Comparison of ENCODE assay signal across 8 cellular contexts in the genomic region with DNA sequence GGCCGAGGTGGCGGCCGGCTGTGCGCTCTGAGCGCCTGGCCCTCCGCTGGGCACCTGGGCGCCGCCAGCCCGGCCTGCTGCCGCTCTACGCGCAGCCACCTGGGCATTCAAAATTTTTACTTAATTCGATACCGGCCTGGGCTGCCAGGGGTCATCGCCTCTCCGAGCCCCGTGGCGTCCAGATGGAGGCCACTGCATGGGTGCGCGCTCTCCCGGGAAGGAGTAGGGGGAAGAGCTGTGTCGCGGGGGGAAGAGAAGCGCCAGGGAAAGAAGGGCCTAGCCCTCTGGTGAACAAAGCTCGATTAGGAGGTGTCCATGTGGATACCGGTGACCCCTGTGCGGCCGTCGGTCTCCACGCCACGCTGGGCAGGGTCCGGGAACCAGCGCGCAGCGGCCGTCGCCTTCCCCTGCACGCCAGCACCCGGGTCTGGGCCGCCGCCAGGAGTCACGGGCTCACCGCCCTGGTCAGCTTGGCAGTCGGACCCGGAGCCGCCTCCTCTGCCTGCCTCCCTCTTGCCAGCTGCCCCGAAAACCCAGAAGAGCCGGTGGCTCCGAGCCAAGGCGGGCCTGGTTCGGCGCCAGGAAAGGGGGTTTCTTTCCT. TPM values are rescaled to one million over a fixed set of nuclear protein-coding genes. Genes with fewer than 3 reads are reported as not detected.
DNase-seq lines count a peak whose midpoint lies in the region; FAIRE-seq and TF ChIP-seq lines count a peak whose summit lies in the region.

No MANE protein-coding gene starts in this region.

- peak overlapping the region; percentile 95 for H3K4me3 Mint-ChIP-seq in astrocyte (ENCODE audit: unreplicated experiment)

- H3K4me2 ChIP-seq in astrocyte (ENCODE audit: low read length) = peak overlapping the region; percentile 92
- H3K4me2 ChIP-seq in hepatocyte = peak overlapping the region; percentile 91

- no peaks in the 10 kb centered on the region for H3K9me3 Mint-ChIP-seq in astrocyte (ENCODE audit: unreplicated experiment)

- TF ChIP-seq CTCF in NB4 (IDR thresholded peaks at IDR 0.05; ENCODE audit: low read depth, low read length) (peak; percentile 2), astrocyte (IDR thresholded peaks at IDR 0.05; ENCODE audit: insufficient read depth, low read depth, low read length) (no peak), hepatocyte (IDR thresholded peaks at IDR 0.05; ENCODE audit: poor library complexity) (no peak), retinal pigment epithelial cell (conservative IDR thresholded peaks at IDR 0.05; ENCODE audit: low read depth, low read length) (no peak)

- H2AFZ ChIP-seq in astrocyte (ENCODE audit: low read depth, low read length) = peak overlapping the region; percentile 99
- peak overlapping the region; percentile 81 for H2AFZ ChIP-seq in hepatocyte

- H3K4me1 ChIP-seq in HAP-1 (peaks cover 14% of the 10 kb centered on the region), astrocyte (ENCODE audit: insufficient read depth, low read length) (peaks cover 12% of the 10 kb centered on the region), hepatocyte (ENCODE audit: insufficient read depth) (peaks cover 7% of the 10 kb centered on the region)

- H3K4me3 ChIP-seq in HAP-1 (peak overlapping the region; percentile 81), NB4 (ENCODE audit: low read depth, low read length) (peak overlapping the region; percentile 78), astrocyte (ENCODE audit: insufficient read depth, low read depth, low read length) (peak overlapping the region; percentile 95), hepatocyte (peak overlapping the region; percentile 65), retinal pigment epithelial cell (ENCODE audit: low read length) (peak overlapping the region; percentile 75)

- H3K4me1 Mint-ChIP-seq in astrocyte (ENCODE audit: low read depth, unreplicated experiment) = peaks cover 7% of the 10 kb centered on the region

- no peak for TF ChIP-seq POLR2A in NB4 (IDR thresholded peaks at IDR 0.05; ENCODE audit: extremely low read depth, insufficient read length)

- H3K36me3 Mint-ChIP-seq in astrocyte (ENCODE audit: low read depth, unreplicated experiment) = no peaks in the 10 kb centered on the region

- peak overlapping the region; percentile 87 for H3K9ac ChIP-seq in astrocyte (ENCODE audit: low read length)

- H3K79me2 ChIP-seq in astrocyte (ENCODE audit: insufficient read depth, low read length) (peaks cover 80% of the 10 kb centered on the region), hepatocyte (peaks cover 53% of the 10 kb centered on the region)

- peak overlapping the region; percentile 74 for H3K27ac ChIP-seq in astrocyte (ENCODE audit: low read depth, low read length)
- peak overlapping the region; percentile 87 for H3K27ac ChIP-seq in hepatocyte

- H4K20me1 ChIP-seq in astrocyte (ENCODE audit: insufficient read depth, low read length) (peaks cover 5% of the 10 kb centered on the region), hepatocyte (ENCODE audit: insufficient read depth, poor library complexity, severe bottlenecking) (no peaks in the 10 kb centered on the region)

- H3K9me3 ChIP-seq in HAP-1 (no peaks in the 10 kb centered on the region), astrocyte (ENCODE audit: insufficient read depth, low read depth, low read length) (no peaks in the 10 kb centered on the region), hepatocyte (ENCODE audit: low read depth) (no peaks in the 10 kb centered on the region)

- H3K27ac Mint-ChIP-seq in astrocyte (ENCODE audit: unreplicated experiment) = peak overlapping the region; percentile 34

- in situ Hi-C loops in HAP-1 (cut with MboI; ENCODE audit: low sequenced_read_pairs) = no loop called here

- H3K27me3 Mint-ChIP-seq in astrocyte (ENCODE audit: low read depth, unreplicated experiment) = no peaks in the 10 kb centered on the region

- H3K9me2 ChIP-seq in hepatocyte (replicated peaks; ENCODE audit: insufficient read depth) = no peaks in the 10 kb centered on the region

- no peaks in the 10 kb centered on the region for H3K27me3 ChIP-seq in HAP-1 (ENCODE audit: low read depth)
- no peaks in the 10 kb centered on the region for H3K27me3 ChIP-seq in astrocyte (ENCODE audit: insufficient read depth, low read length)
- H3K27me3 ChIP-seq in hepatocyte = no peaks in the 10 kb centered on the region

- peak; percentile 78 for DNase-seq in NCI-H1092 treated with DMSO at 0.1 percent for 48 hours (lab: John Stamatoyannopoulos, UW)
- DNase-seq in NCI-H1092 (lab: John Stamatoyannopoulos, UW) = no peak
- peak in 1 of 2 experiments; percentile 38 for DNase-seq in HAP-1 (ENCODE audit: low spot score in 2 of 2)
- DNase-seq in NB4 (ENCODE audit: low read depth) = no peak
- DNase-seq in astrocyte (ENCODE audit: low read depth) = peak; percentile 28
- DNase-seq in hepatocyte (ENCODE audit: low spot score) = peak; percentile 43
- no peak for DNase-seq in retinal pigment epithelial cell (ENCODE audit: low read depth)
- no peak for DNase-seq in DMS153 treated with DMSO at 0.1 percent for 48 hours (lab: John Stamatoyannopoulos, UW; ENCODE audit: unreplicated experiment)

- 3% methylated on average over 47 of the region's 52 CpGs for WGBS in hepatocyte (ENCODE audit: low lambda C conversion rate, missing lambda C conversion rate)

- H3K36me3 ChIP-seq in HAP-1 (replicated peaks) = no peaks in the 10 kb centered on the region; the same call in 1 of the 2 replicates
- no peaks in the 10 kb centered on the region for H3K36me3 ChIP-seq in astrocyte (ENCODE audit: insufficient read depth, low read length)
- H3K36me3 ChIP-seq in hepatocyte (replicated peaks; ENCODE audit: insufficient read depth, low read depth) = no peaks in the 10 kb centered on the region

- FAIRE-seq in astrocyte (lab: Jason Lieb, UNC) = no peak

RNA-seq across cellular contexts. Expression of a gene that starts 0.7 kb away (rescaled TPM):
- 13.3 and 18.7 TPM in 2 replicates for total RNA-seq in astrocyte
- 23.4 and 33.5 TPM in 2 replicates for total RNA-seq in hepatocyte
- 10.7 and 16.9 TPM in 2 replicates for polyA plus RNA-seq in hepatocyte

RNA-seq across cellular contexts. Expression of a gene that starts 0.9 kb away (rescaled TPM):
- 15.1 and 16.8 TPM in 2 replicates for total RNA-seq in astrocyte
- total RNA-seq in hepatocyte = 18.1 and 21.4 TPM in 2 replicates
- polyA plus RNA-seq in hepatocyte = 18.1 and 20.7 TPM in 2 replicates

RNA-seq across cellular contexts. Expression of a gene that starts 26.1 kb away (rescaled TPM):
- total RNA-seq in astrocyte = 5.7 and 5.8 TPM in 2 replicates
- total RNA-seq in hepatocyte = 11.3 and 15.4 TPM in 2 replicates
- 14.6 and 20.6 TPM in 2 replicates for polyA plus RNA-seq in hepatocyte

RNA-seq across cellular contexts. Expression of a gene that starts 46.2 kb away (rescaled TPM):
- total RNA-seq in astrocyte (42.9 and 51.4 TPM in 2 replicates), hepatocyte (58.7 and 67.1 TPM in 2 replicates)
- 31.3 and 34.4 TPM in 2 replicates for polyA plus RNA-seq in hepatocyte

Comparison
In these comparisons a context has a peak if more than half of its experiments do, and no peak if none do; other contexts are left out.
1. DNase-seq: peak in NCI-H1092 treated with DMSO at 0.1 percent for 48 hours (single experiment), astrocyte (single experiment) and hepatocyte (single experiment); none in NCI-H1092 (single experiment), NB4 (single experiment), retinal pigment epithelial cell (single experiment) and DMS153 treated with DMSO at 0.1 percent for 48 hours (single experiment).
2. Peak in every context shown above with its lines, with median percentiles within 50 percentile points of each other: H3K4me3 ChIP-seq.